ENCODE assay signal across 29 cellular contexts in genomic region chr6:136614994-136615393, GRCh38.
"Had no signal": no experiment of that assay in that cellular context is flagged by ENCODE, and none has a peak within 500 bp of the region (broad histone marks: within the 10 kb centered on the region; RNA-seq: fewer than 3 reads in every experiment).

No MANE protein-coding gene starts in this region.

- H3K27ac Mint-ChIP-seq: activated naive CD8-positive, alpha-beta T cell; immature natural killer cell; naive thymus-derived CD8-positive, alpha-beta T cell; stimulated activated naive B cell treated with anti-CD40 and anti-IgM and Interleukin-4, amounts not matched to agents 10 μg/mL and 1 μg/mL and 100 μg/mL, for 72 hours; T-helper 2 cell treated with Interferon-gamma antibody and Interleukin-4, amounts not matched to agents 5 μg/mL and 100 μg/mL, for 36 hours had no signal

- H3K27me3 Mint-ChIP-seq: activated naive CD8-positive, alpha-beta T cell; naive thymus-derived CD8-positive, alpha-beta T cell; stimulated activated naive B cell treated with anti-CD40 and anti-IgM and Interleukin-4, amounts not matched to agents 10 μg/mL and 1 μg/mL and 100 μg/mL, for 72 hours had no signal

- ATAC-seq: body of pancreas; gastroesophageal sphincter; left colon; naive thymus-derived CD8-positive, alpha-beta T cell; right cardiac atrium; stimulated activated naive B cell treated with anti-CD40 and anti-IgM and Interleukin-4, amounts not matched to agents 10 μg/mL and 1 μg/mL and 100 μg/mL, for 72 hours; upper lobe of right lung had no signal

- DNase-seq: activated CD4-positive, alpha-beta T cell treated with anti-CD3 and anti-CD28 coated beads for 4 hours; activated CD4-positive, alpha-beta T cell treated with anti-CD3 and anti-CD28 coated beads, Interleukin-2, amount 50 U/mL, for 4 hours; activated CD4-positive, CD25-positive, alpha-beta regulatory T cell; activated effector memory CD4-positive, alpha-beta T cell treated with Interleukin-2 at 50 U/mL for 16 hours; activated naive CD4-positive, alpha-beta T cell treated with Interleukin-2 at 50 U/mL for 16 hours; anterior cingulate cortex; body of pancreas; cerebellar nuclear complex; colonic mucosa; effector CD8-positive, alpha-beta T cell; hippocampal formation; immature natural killer cell; kidney; left colon; midbrain; naive thymus-derived CD8-positive, alpha-beta T cell; occipital lobe; right cardiac atrium; stimulated activated CD4-positive, alpha-beta T cell treated with anti-CD3 and anti-CD28 coated beads, Interleukin-15, amount 100 ng/mL, for 24 hours; stimulated activated CD4-positive, alpha-beta T cell treated with anti-CD3 and anti-CD28 coated beads, Interleukin-2, amount 100 ng/mL, for 24 hours; stimulated activated naive B cell treated with anti-CD40 and anti-IgM and Interleukin-4, amounts not matched to agents 10 μg/mL and 1 μg/mL and 100 μg/mL, for 72 hours; stomach; tibial artery; upper lobe of right lung had no signal

- H3K9me3 Mint-ChIP-seq: immature natural killer cell; naive thymus-derived CD8-positive, alpha-beta T cell; neural crest cell; stimulated activated naive B cell treated with anti-CD40 and anti-IgM and Interleukin-4, amounts not matched to agents 10 μg/mL and 1 μg/mL and 100 μg/mL, for 72 hours; T-helper 2 cell treated with Interferon-gamma antibody and Interleukin-4, amounts not matched to agents 5 μg/mL and 100 μg/mL, for 36 hours had no signal

- H3K27ac ChIP-seq: body of pancreas, cardiac muscle cell, colonic mucosa, gastroesophageal sphincter, stomach, tibial artery, upper lobe of right lung had no signal

- H3K4me1 ChIP-seq: colonic mucosa had no signal

- H3K9me3 ChIP-seq: body of pancreas, colonic mucosa, gastroesophageal sphincter, stomach, tibial artery, upper lobe of right lung had no signal

- FAIRE-seq: kidney had no signal

- H3K4me3 Mint-ChIP-seq: activated naive CD8-positive, alpha-beta T cell; immature natural killer cell; naive thymus-derived CD8-positive, alpha-beta T cell; neural crest cell; stimulated activated naive B cell treated with anti-CD40 and anti-IgM and Interleukin-4, amounts not matched to agents 10 μg/mL and 1 μg/mL and 100 μg/mL, for 72 hours; T-helper 2 cell treated with Interferon-gamma antibody and Interleukin-4, amounts not matched to agents 5 μg/mL and 100 μg/mL, for 36 hours had no signal

- H3K27me3 ChIP-seq: body of pancreas, cardiac muscle cell, colonic mucosa, gastroesophageal sphincter, stomach, tibial artery, upper lobe of right lung had no signal

- H3K4me3 ChIP-seq: body of pancreas, cardiac muscle cell, colonic mucosa, gastroesophageal sphincter, stomach, tibial artery, upper lobe of right lung had no signal

- H3K36me3 ChIP-seq: cardiac muscle cell, colonic mucosa had no signal
